In genomic region chr22:50560034-50560433, GRCh38 we compare ENCODE assay signal across 25 cellular contexts. TPM values are rescaled to one million over a fixed set of nuclear protein-coding genes. Genes with fewer than 3 reads are reported as not detected.
A peak's percentile ranks its signal among the peaks of the same experiment; 100 is the strongest.
DNase-seq lines count a peak whose midpoint lies in the region; ATAC-seq, FAIRE-seq and TF ChIP-seq lines count a peak whose summit lies in the region.
"Had no signal": no experiment of that assay in that cellular context is flagged by ENCODE, and none has a peak within 500 bp of the region (broad histone marks: within the 10 kb centered on the region; RNA-seq: fewer than 3 reads in every experiment).

No MANE protein-coding gene starts in this region.

- no peaks in the 10 kb centered on the region for H3K36me3 ChIP-seq in keratinocyte (ENCODE audit: control insufficient read depth in 2 of 2, extremely low read depth in 1 of 2, insufficient read depth in 2 of 2, low read length in 2 of 2)
- H3K36me3 ChIP-seq: BE2C; BLaER1 treated with 17β-estradiol and CSF1 and Interleukin-3, amounts not matched to agents 10 nM and 100 nM had no signal

- H3K27me3 Mint-ChIP-seq in T-helper 17 cell = no peaks in the 10 kb centered on the region
- H3K27me3 Mint-ChIP-seq: CD4-positive, alpha-beta T cell; CD8-positive, alpha-beta memory T cell had no signal

- H3K9me1 ChIP-seq in keratinocyte (ENCODE audit: control insufficient read depth, extremely low read depth, insufficient read depth, low read length) = no peaks in the 10 kb centered on the region

- H3K9ac ChIP-seq in keratinocyte (ENCODE audit: control insufficient read depth, extremely low read depth, insufficient read depth, low read length) = no peak overlapping the region
- H3K9ac ChIP-seq: BLaER1 treated with 17β-estradiol and CSF1 and Interleukin-3, amounts not matched to agents 10 nM and 100 nM; GM23248 had no signal

- dilution Hi-C loops in keratinocyte (cut with MboI; ENCODE audit: extremely low pct_ligation_motif_present, low sequenced_read_pairs) = no loop called here

- H3K9me3 ChIP-seq in T-helper 17 cell (ENCODE audit: control insufficient read depth, low read length, poor library complexity, severe bottlenecking) (no peaks in the 10 kb centered on the region), keratinocyte (ENCODE audit: control insufficient read depth, low read depth, low read length) (no peaks in the 10 kb centered on the region)
- H3K9me3 ChIP-seq: BE2C; BLaER1 treated with 17β-estradiol and CSF1 and Interleukin-3, amounts not matched to agents 10 nM and 100 nM had no signal

- peak overlapping the region; percentile 22 for H3K4me2 ChIP-seq in keratinocyte (ENCODE audit: control insufficient read depth, extremely low read depth, insufficient read depth, low read depth, low read length)
- H3K4me2 ChIP-seq: BLaER1 treated with 17β-estradiol and CSF1 and Interleukin-3, amounts not matched to agents 10 nM and 100 nM had no signal

- H2AFZ ChIP-seq in keratinocyte (ENCODE audit: control insufficient read depth, low read length) = peak overlapping the region; percentile 53
- H2AFZ ChIP-seq: GM23248 had no signal

- FAIRE-seq in keratinocyte (lab: Jason Lieb, UNC) = no peak
- FAIRE-seq: A204.1, D721Med, GM12878, GM19239, H1 had no signal

- H3K27ac Mint-ChIP-seq in T-helper 17 cell = peak overlapping the region; percentile 60
- H3K27ac Mint-ChIP-seq: CD4-positive, alpha-beta T cell had no signal

- DNase-seq in RWPE1 (ENCODE audit: low spot score) (no peak), T-helper 17 cell (no peak), epithelial cell of prostate (ENCODE audit: low read depth, low spot score) (no peak), keratinocyte (ENCODE audit: low read depth, low spot score) (no peak), NCI-H146 treated with DMSO at 0.1 percent for 48 hours (lab: John Stamatoyannopoulos, UW; ENCODE audit: unreplicated experiment) (no peak)
- DNase-seq in activated CD8-positive, alpha-beta memory T cell treated with anti-CD3 and anti-CD28 coated beads for 24 hours = no peak
- DNase-seq: ACHN; AML-193; BE2C; CD4-positive, alpha-beta T cell; DMS 273 treated with DMSO at 0.1 percent for 48 hours; DMS79; EL; GDM1; GM23248; H7; HCEC 1CT had no signal

- H3K27ac ChIP-seq in RWPE1 (peak overlapping the region; percentile 85), epithelial cell of prostate (peak overlapping the region; percentile 46), keratinocyte (ENCODE audit: control insufficient read depth, insufficient read depth, low read length) (peak overlapping the region; percentile 8)
- H3K27ac ChIP-seq: BLaER1 treated with 17β-estradiol and CSF1 and Interleukin-3, amounts not matched to agents 10 nM and 100 nM; GM23248 had no signal

- TF ChIP-seq CTCF in RWPE1 (conservative IDR thresholded peaks at IDR 0.05; ENCODE audit: low read depth) = no peak
- no peak for TF ChIP-seq CTCF in keratinocyte (optimal IDR thresholded peaks at IDR 0.05 in 1 of 3, IDR thresholded peaks at IDR 0.05 in 1 of 3, conservative IDR thresholded peaks at IDR 0.05 in 1 of 3; ENCODE audit: extremely low read depth in 1 of 3, insufficient read depth in 2 of 3, low read length in 3 of 3)

- peaks cover 16% of the 10 kb centered on the region for H3K4me1 ChIP-seq in keratinocyte (ENCODE audit: control insufficient read depth, extremely low read depth, insufficient read depth, low read length)
- H3K4me1 ChIP-seq: BE2C had no signal

- no peaks in the 10 kb centered on the region for H3K79me2 ChIP-seq in keratinocyte (ENCODE audit: control insufficient read depth, insufficient read depth, low read length)

- ATAC-seq in T-helper 17 cell = no peak
- ATAC-seq: GM12878 had no signal

- no peaks in the 10 kb centered on the region for H3K27me3 ChIP-seq in keratinocyte (ENCODE audit: control insufficient read depth, extremely low read depth, insufficient read depth, low read length)

- CTCF ChIA-PET in RWPE1 (lab: Yijun Ruan, JAX) = no interaction called here

- no peak overlapping the region for H3K4me3 ChIP-seq in keratinocyte (ENCODE audit: control insufficient read depth in 2 of 3, extremely low read depth in 1 of 3, insufficient read depth in 2 of 3, low read depth in 1 of 3, low read length in 3 of 3)
- H3K4me3 ChIP-seq: BLaER1 treated with 17β-estradiol and CSF1 and Interleukin-3, amounts not matched to agents 10 nM and 100 nM; GM12878; GM23248 had no signal

- peaks cover 27% of the 10 kb centered on the region for H3K4me1 Mint-ChIP-seq in T-helper 17 cell

- H3K36me3 Mint-ChIP-seq in T-helper 17 cell (ENCODE audit: low read depth) = no peaks in the 10 kb centered on the region
- H3K36me3 Mint-ChIP-seq: CD14-positive monocyte had no signal

- POLR2A ChIA-PET in RWPE1 (lab: Yijun Ruan, JAX; ENCODE audit: low non-redundant PET) = no interaction called here

- no peaks in the 10 kb centered on the region for H4K20me1 ChIP-seq in keratinocyte (ENCODE audit: control insufficient read depth, extremely low read depth, insufficient read depth, low read length)
- H4K20me1 ChIP-seq: BLaER1 treated with 17β-estradiol and CSF1 and Interleukin-3, amounts not matched to agents 10 nM and 100 nM had no signal

- no peak overlapping the region for H3K4me3 Mint-ChIP-seq in T-helper 17 cell
- H3K4me3 Mint-ChIP-seq: CD14-positive monocyte; CD4-positive, alpha-beta T cell had no signal

RNA-seq across cellular contexts. Expression of gene SYCE3, which starts 2.7 kb away (rescaled TPM):
- not detected for total RNA-seq in T-helper 17 cell
- polyA plus RNA-seq in keratinocyte = 0.17 to 0.36 TPM in 2 of 3 replicates, not detected in the other
- 3.3 TPM for polyA plus RNA-seq in keratinocyte (2011; ENCODE audit: low read depth)
- polyA plus RNA-seq in keratinocyte (2011; cell fraction: cytosol; rRNA removed) = 0.55 and 0.82 TPM in 2 replicates
- polyA plus RNA-seq in keratinocyte (2011; cell fraction: nucleus; rRNA removed) = 1.1 TPM in 1 of 2 replicates, not detected in the other
- 0.92 TPM in 1 of 2 replicates, not detected in the other for polyA plus RNA-seq in keratinocyte (2012; ENCODE audit: low replicate concordance)
- polyA minus RNA-seq in keratinocyte = not detected in 3 replicates
- polyA minus RNA-seq in keratinocyte (2011; cell fraction: cytosol; rRNA and poly(A)+ RNA removed) = not detected
- polyA minus RNA-seq in keratinocyte (2011; cell fraction: nucleus; rRNA and poly(A)+ RNA removed) = not detected in 2 replicates
- total RNA-seq: CD4-positive, alpha-beta T cell; CD8-positive, alpha-beta memory T cell; GM23248; H1; H7 had no signal
- polyA plus RNA-seq: CD8-positive, alpha-beta memory T cell had no signal

RNA-seq across cellular contexts. Expression of gene KLHDC7B, which starts 14.3 kb away (rescaled TPM):
- total RNA-seq in T-helper 17 cell = 1 to 10 TPM; 3.8 to 5.1 TPM
- 0.01 to 0.08 TPM in 2 of 3 replicates, not detected in the other for polyA plus RNA-seq in keratinocyte
- polyA plus RNA-seq in keratinocyte (2011; ENCODE audit: low read depth) = not detected
- polyA plus RNA-seq in keratinocyte (2011; cell fraction: cytosol; rRNA removed) = 0.01 and 0.06 TPM in 2 replicates
- 0.19 and 0.45 TPM in 2 replicates for polyA plus RNA-seq in keratinocyte (2011; cell fraction: nucleus; rRNA removed)
- 0.02 and 0.85 TPM in 2 replicates for polyA plus RNA-seq in keratinocyte (2012; ENCODE audit: low replicate concordance)
- polyA minus RNA-seq in keratinocyte = 0.07 to 0.10 TPM in 2 of 3 replicates, not detected in the other
- not detected for polyA minus RNA-seq in keratinocyte (2011; cell fraction: cytosol; rRNA and poly(A)+ RNA removed)
- polyA minus RNA-seq in keratinocyte (2011; cell fraction: nucleus; rRNA and poly(A)+ RNA removed) = 0.16 and 0.32 TPM in 2 replicates
- total RNA-seq: GM23248, H1, H7 had no signal
- polyA plus RNA-seq: H1 had no signal

RNA-seq across cellular contexts. Expression of gene CPT1B, which starts 18.2 kb away (rescaled TPM):
- total RNA-seq in T-helper 17 cell = 10 to 100 TPM; 40.0 to 59.5 TPM
- 10.2 to 14.6 TPM (median 11.0 TPM) in 3 replicates for polyA plus RNA-seq in keratinocyte
- polyA plus RNA-seq in keratinocyte (2011; ENCODE audit: low read depth) = 8.1 TPM
- polyA plus RNA-seq in keratinocyte (2011; cell fraction: cytosol; rRNA removed) = 2.4 and 2.9 TPM in 2 replicates
- polyA plus RNA-seq in keratinocyte (2011; cell fraction: nucleus; rRNA removed) = 73.1 and 83.0 TPM in 2 replicates
- 7.1 and 24.2 TPM in 2 replicates for polyA plus RNA-seq in keratinocyte (2012; ENCODE audit: low replicate concordance)
- 3.3 to 11.9 TPM (median 6.7 TPM) in 3 replicates for polyA minus RNA-seq in keratinocyte
- 3.3 TPM for polyA minus RNA-seq in keratinocyte (2011; cell fraction: cytosol; rRNA and poly(A)+ RNA removed)
- polyA minus RNA-seq in keratinocyte (2011; cell fraction: nucleus; rRNA and poly(A)+ RNA removed) = 8.8 and 13.7 TPM in 2 replicates

RNA-seq across cellular contexts. Expression of gene CHKB, which starts 22.6 kb away (rescaled TPM):
- total RNA-seq in T-helper 17 cell = 100 to 1,000 TPM; 133 to 181 TPM
- polyA plus RNA-seq in keratinocyte = 39.5 to 54.9 TPM (median 49.0 TPM) in 3 replicates
- 41.2 TPM for polyA plus RNA-seq in keratinocyte (2011; ENCODE audit: low read depth)
- polyA plus RNA-seq in keratinocyte (2011; cell fraction: cytosol; rRNA removed) = 14.7 and 15.3 TPM in 2 replicates
- 190 TPM in 2 replicates for polyA plus RNA-seq in keratinocyte (2011; cell fraction: nucleus; rRNA removed)
- 28.2 and 32.2 TPM in 2 replicates for polyA plus RNA-seq in keratinocyte (2012; ENCODE audit: low replicate concordance)
- 12.1 to 18.8 TPM (median 14.1 TPM) in 3 replicates for polyA minus RNA-seq in keratinocyte
- 10.7 TPM for polyA minus RNA-seq in keratinocyte (2011; cell fraction: cytosol; rRNA and poly(A)+ RNA removed)
- 11.4 and 17.1 TPM in 2 replicates for polyA minus RNA-seq in keratinocyte (2011; cell fraction: nucleus; rRNA and poly(A)+ RNA removed)

RNA-seq across cellular contexts. Expression of gene TYMP, which starts 30.2 kb away (rescaled TPM):
- total RNA-seq in T-helper 17 cell = 10 to 100 TPM; 22.3 to 25.9 TPM
- 25.5 to 121 TPM (median 40.3 TPM) in 3 replicates for polyA plus RNA-seq in keratinocyte
- 14.1 TPM for polyA plus RNA-seq in keratinocyte (2011; ENCODE audit: low read depth)
- 16.7 and 59.2 TPM in 2 replicates for polyA plus RNA-seq in keratinocyte (2011; cell fraction: cytosol; rRNA removed)
- 85.4 and 113 TPM in 2 replicates for polyA plus RNA-seq in keratinocyte (2011; cell fraction: nucleus; rRNA removed)
- polyA plus RNA-seq in keratinocyte (2012; ENCODE audit: low replicate concordance) = 30.9 and 50.7 TPM in 2 replicates
- 18.9 to 60.1 TPM (median 23.8 TPM) in 3 replicates for polyA minus RNA-seq in keratinocyte
- 106 TPM for polyA minus RNA-seq in keratinocyte (2011; cell fraction: cytosol; rRNA and poly(A)+ RNA removed)
- 59.4 and 61.2 TPM in 2 replicates for polyA minus RNA-seq in keratinocyte (2011; cell fraction: nucleus; rRNA and poly(A)+ RNA removed)

Comparison
In these comparisons a context has a peak if more than half of its experiments do, and no peak if none do; other contexts are left out.
1. H3K27ac ChIP-seq: peak in every context shown above with its lines; median percentile 85 in RWPE1; 46 in epithelial cell of prostate; 8 in keratinocyte.